ENCODE assay signal across 18 cellular contexts in genomic region chr4:74640111-74640903, GRCh38.
DNase-seq lines count a peak whose midpoint lies in the region; ATAC-seq and TF ChIP-seq lines count a peak whose summit lies in the region.
"Had no signal": no experiment of that assay in that cellular context is flagged by ENCODE, and none has a peak within 500 bp of the region (broad histone marks: within the 10 kb centered on the region; RNA-seq: fewer than 3 reads in every experiment).

No MANE protein-coding gene starts in this region.

- H3K4me3 Mint-ChIP-seq in GM23338 (no peak overlapping the region), osteocyte (ENCODE audit: unreplicated experiment) (no peak overlapping the region), WTC11 (no peak overlapping the region)
- H3K4me3 Mint-ChIP-seq: activated B cell treated with CpG ODN at 0.5 μM for 24 hours; activated naive CD8-positive, alpha-beta T cell treated with anti-CD3 and anti-CD28 coated beads, Interleukin-2, amount 10 ng/mL, durations not matched to agents 7 days and 5 days had no signal

- no peaks in the 10 kb centered on the region for H3K9me2 ChIP-seq in GM23338 (ENCODE audit: insufficient read depth)

- H3K36me3 ChIP-seq in GM23338 (ENCODE audit: insufficient read depth) (no peaks in the 10 kb centered on the region), prostate gland (no peaks in the 10 kb centered on the region)

- intact Hi-C loops in lower leg skin (cut with DNase I; ENCODE audit: low total_unique reads) (no loop called here), prostate gland (cut with DNase I) (no loop called here)

- H3K36me3 Mint-ChIP-seq in GM23338 (ENCODE audit: low read depth): no peaks in the 10 kb centered on the region
- H3K36me3 Mint-ChIP-seq in osteocyte (ENCODE audit: unreplicated experiment): peaks cover 1% of the 10 kb centered on the region
- no peaks in the 10 kb centered on the region for H3K36me3 Mint-ChIP-seq in WTC11
- H3K36me3 Mint-ChIP-seq: activated naive CD8-positive, alpha-beta T cell treated with anti-CD3 and anti-CD28 coated beads, Interleukin-2, amount 10 ng/mL, durations not matched to agents 7 days and 5 days had no signal

- no peaks in the 10 kb centered on the region for H3K4me1 ChIP-seq in GM23338 (ENCODE audit: insufficient read depth)
- H3K4me1 ChIP-seq in prostate gland (replicated peaks): no peaks in the 10 kb centered on the region

- peak overlapping the region; percentile 70 for H2AFZ ChIP-seq in GM23338

- WGBS in lower leg skin, 2 donors: 74 to 76% methylated on average over 4 of the region's 4 CpGs
- WGBS in prostate gland: 67% methylated on average over 4 of the region's 4 CpGs

- H3K9me3 ChIP-seq in prostate gland: no peaks in the 10 kb centered on the region

- H3K27me3 ChIP-seq in GM23338 (ENCODE audit: insufficient read depth): no peaks in the 10 kb centered on the region
- no peaks in the 10 kb centered on the region for H3K27me3 ChIP-seq in prostate gland (replicated peaks; ENCODE audit: insufficient read depth)

- H3K9me3 Mint-ChIP-seq in GM23338 (peaks cover 5% of the 10 kb centered on the region; the same call in 1 of the 3 replicates), osteocyte (ENCODE audit: unreplicated experiment) (peaks cover 3% of the 10 kb centered on the region), WTC11 (peaks cover 5% of the 10 kb centered on the region)
- H3K9me3 Mint-ChIP-seq: activated naive CD8-positive, alpha-beta T cell treated with anti-CD3 and anti-CD28 coated beads, Interleukin-2, amount 10 ng/mL, durations not matched to agents 7 days and 5 days had no signal

- no peak for ATAC-seq in GM23338
- no peak for ATAC-seq in GM21529 (IDR thresholded peaks at IDR 0.05; ENCODE audit: unreplicated experiment)
- no peak for ATAC-seq in WTC11
- ATAC-seq: stimulated activated naive CD8-positive, alpha-beta T cell treated with anti-CD3 and anti-CD28 coated beads, Interleukin-15, Interleukin-2, amounts not matched to agents 100 U/mL and 50 U/mL, for 24 hours had no signal

- POLR2A ChIA-PET in WTC11 (lab: Charles Lee): no interaction called here

- no peak for TF ChIP-seq POLR2A in lower leg skin (IDR thresholded peaks at IDR 0.05)
- TF ChIP-seq POLR2A in prostate gland (IDR thresholded peaks at IDR 0.05): no peak

- TF ChIP-seq CTCF in GM23338 (conservative IDR thresholded peaks at IDR 0.05; ENCODE audit: low read depth in 2 of 2) (no peak), fibroblast of the aortic adventitia (IDR thresholded peaks at IDR 0.05; ENCODE audit: insufficient read depth, low read length) (no peak), osteocyte (IDR thresholded peaks at IDR 0.05) (no peak), WTC11 (IDR thresholded peaks at IDR 0.05) (no peak), lower leg skin (IDR thresholded peaks at IDR 0.05) (no peak), prostate gland (IDR thresholded peaks at IDR 0.05) (no peak)

- DNase-seq in GM23338 (ENCODE audit: low spot score) (no peak), amniotic epithelial cell (ENCODE audit: low read depth) (peak; percentile 95), fibroblast of the aortic adventitia (ENCODE audit: low read depth) (peak; percentile 88), osteocyte (ENCODE audit: extremely low spot score, unreplicated experiment) (no peak), WTC11 (ENCODE audit: low spot score) (no peak), lower leg skin (ENCODE audit: low spot score in 2 of 2) (no peak), prostate gland (ENCODE audit: low spot score) (no peak)
- DNase-seq: activated B cell treated with CpG ODN at 0.5 μM for 24 hours; activated naive CD8-positive, alpha-beta T cell treated with anti-CD3 and anti-CD28 coated beads, Interleukin-2, amount 10 ng/mL, durations not matched to agents 7 days and 5 days; hypothalamus; midbrain; NCI-H1417; NCI-H526; stimulated activated CD4-positive, alpha-beta T cell treated with anti-CD3 and anti-CD28 coated beads, Interleukin-4, amount 100 ng/mL, for 24 hours; stimulated activated naive CD8-positive, alpha-beta T cell treated with anti-CD3 and anti-CD28 coated beads, Interleukin-15, Interleukin-2, amounts not matched to agents 100 U/mL and 50 U/mL, for 24 hours had no signal

- H3K27me3 Mint-ChIP-seq in GM23338 (ENCODE audit: insufficient read depth, low read depth, poor library complexity) (no peaks in the 10 kb centered on the region), osteocyte (ENCODE audit: unreplicated experiment) (peaks cover 2% of the 10 kb centered on the region), WTC11 (ENCODE audit: low read depth) (no peaks in the 10 kb centered on the region; the same call in 1 of the 2 replicates)
- H3K27me3 Mint-ChIP-seq: progenitor cell of endocrine pancreas had no signal

- H3K4me3 ChIP-seq in GM23338 (no peak overlapping the region), fibroblast of the aortic adventitia (ENCODE audit: low read depth, low read length) (no peak overlapping the region), lower leg skin (ENCODE audit: low read depth, poor library complexity, severe bottlenecking) (no peak overlapping the region), prostate gland (no peak overlapping the region)

- H3K27ac ChIP-seq in GM23338 (ENCODE audit: low read depth): no peak overlapping the region
- H3K27ac ChIP-seq in prostate gland: no peak overlapping the region
- H3K27ac ChIP-seq: C4-2B had no signal

- no peak overlapping the region for H3K4me2 ChIP-seq in GM23338

- H3K4me1 Mint-ChIP-seq in GM23338 (no peaks in the 10 kb centered on the region), osteocyte (ENCODE audit: unreplicated experiment) (peaks cover 22% of the 10 kb centered on the region), WTC11 (0 out of 2 replicates have a peak, but pooled peaks cover 2% of the 10 kb centered on the region)
- H3K4me1 Mint-ChIP-seq: activated B cell treated with CpG ODN at 0.5 μM for 24 hours; activated naive CD8-positive, alpha-beta T cell treated with anti-CD3 and anti-CD28 coated beads, Interleukin-2, amount 10 ng/mL, durations not matched to agents 7 days and 5 days had no signal

- no peak overlapping the region for H3K27ac Mint-ChIP-seq in GM23338
- peak overlapping the region; percentile 50 for H3K27ac Mint-ChIP-seq in osteocyte (ENCODE audit: unreplicated experiment)
- no peak overlapping the region for H3K27ac Mint-ChIP-seq in WTC11
- H3K27ac Mint-ChIP-seq: activated B cell treated with CpG ODN at 0.5 μM for 24 hours; activated naive CD8-positive, alpha-beta T cell treated with anti-CD3 and anti-CD28 coated beads, Interleukin-2, amount 10 ng/mL, durations not matched to agents 7 days and 5 days; progenitor cell of endocrine pancreas had no signal

- no peaks in the 10 kb centered on the region for H3K79me2 ChIP-seq in GM23338 (replicated peaks; ENCODE audit: insufficient read depth)

- CTCF ChIA-PET in WTC11 (lab: Charles Lee): no interaction called here

- H3F3A ChIP-seq in GM23338 (replicated peaks; ENCODE audit: low read depth): no peaks in the 10 kb centered on the region

- H4K20me1 ChIP-seq in GM23338 (replicated peaks; ENCODE audit: insufficient read depth): no peaks in the 10 kb centered on the region

TF ChIP-seq in GM23338, 12 proteins besides CTCF, POLR2A, EP300 and RAD21:
- TF ChIP-seq CREB1 (CRISPR knock-in tag; IDR thresholded peaks at IDR 0.05; ENCODE audit: low read depth) (no peak), ZNF331 (CRISPR knock-in tag; IDR thresholded peaks at IDR 0.05; ENCODE audit: low read depth) (no peak)

TF ChIP-seq in WTC11, 78 proteins besides CTCF, POLR2A, EP300 and RAD21 (continues in another document):
- TF ChIP-seq ZNF671 (CRISPR knock-in tag; IDR thresholded peaks at IDR 0.05) (no peak), ZNF423 (CRISPR knock-in tag; IDR thresholded peaks at IDR 0.05) (no peak), RELA (CRISPR knock-in tag; IDR thresholded peaks at IDR 0.05; ENCODE audit: borderline replicate concordance) (no peak), ZNF425 (CRISPR knock-in tag; conservative IDR thresholded peaks at IDR 0.05) (no peak)

Comparison
In these comparisons a context has a peak if more than half of its experiments do, and no peak if none do; other contexts are left out.
1. DNase-seq: peak in amniotic epithelial cell (single experiment) and fibroblast of the aortic adventitia (single experiment); none in GM23338 (single experiment), osteocyte (single experiment), WTC11 (single experiment), lower leg skin (0 of 2) and prostate gland (single experiment).